In the genomic region with DNA sequence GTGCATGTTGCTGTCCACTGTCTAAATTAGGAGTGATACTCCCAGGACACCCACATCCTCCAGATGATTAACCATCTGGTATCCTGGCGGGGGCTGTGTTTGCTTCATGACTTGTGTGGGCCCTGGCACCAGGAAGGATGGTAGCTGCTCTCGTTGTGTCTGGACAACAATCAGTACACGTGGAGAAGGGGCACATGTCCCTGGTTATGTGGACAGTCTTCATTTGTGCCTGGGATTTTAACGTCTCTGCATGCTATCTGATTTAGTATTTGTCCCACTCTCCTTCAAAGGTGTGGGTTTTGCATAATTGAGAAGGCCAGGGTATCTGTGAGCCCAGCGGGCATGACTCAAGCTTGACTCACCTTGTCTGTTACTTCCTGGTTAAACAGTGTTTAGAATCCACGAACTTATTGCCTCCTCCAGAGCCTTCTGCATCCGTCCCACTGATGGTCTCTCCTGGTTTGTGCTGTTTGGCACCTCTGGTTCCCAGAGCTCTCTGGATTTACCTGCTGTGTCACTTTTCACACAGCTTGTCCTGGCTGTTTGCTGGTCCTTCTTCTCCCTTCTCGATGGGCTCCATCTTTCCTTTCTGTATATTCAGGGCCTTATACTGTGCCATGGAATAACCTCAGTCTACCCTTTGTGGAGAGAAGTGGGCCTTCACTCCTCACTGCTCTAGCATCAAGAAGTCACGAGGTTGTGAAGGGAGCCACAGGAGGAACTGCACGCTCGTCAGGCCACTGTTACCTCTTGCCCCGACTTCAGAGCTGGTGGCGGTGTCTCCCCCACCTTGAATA, we compare ENCODE assay signal across 10 cellular contexts. TPM values are rescaled to one million over a fixed set of nuclear protein-coding genes. Genes with fewer than 3 reads are reported as not detected.
DNase-seq lines count a peak whose midpoint lies in the region; TF ChIP-seq lines count a peak whose summit lies in the region.
"Had no signal": no experiment of that assay in that cellular context is flagged by ENCODE, and none has a peak within 500 bp of the region (broad histone marks: within the 10 kb centered on the region; RNA-seq: fewer than 3 reads in every experiment).

No MANE protein-coding gene starts in this region.

- peaks cover 0 to 21% (median 6%) of the 10 kb centered on the region in 6 donors for H3K4me1 ChIP-seq in spleen

- no peaks in the 10 kb centered on the region for H3K9me3 ChIP-seq in spleen

- H3K36me3 ChIP-seq in spleen, result no peaks in the 10 kb centered on the region
- H3K36me3 ChIP-seq: cardiac muscle cell had no signal

- peak overlapping the region in 45 of 59 donors; percentile 4 to 79 (median 53) for H3K27ac ChIP-seq in dorsolateral prefrontal cortex
- no peak overlapping the region for H3K27ac ChIP-seq in spleen
- H3K27ac ChIP-seq: cardiac muscle cell had no signal

- peak; percentile 30 for DNase-seq in activated CD8-positive, alpha-beta memory T cell treated with anti-CD3 and anti-CD28 coated beads for 24 hours
- no peak for DNase-seq in activated CD8-positive, alpha-beta memory T cell treated with anti-CD3 and anti-CD28 coated beads, Interleukin-2, amount 50 U/mL, for 48 hours
- DNase-seq in NCI-H1048 (lab: John Stamatoyannopoulos, UW), result peak; percentile 37
- peak in 3 of 10 donors; percentile 63 to 66 (median 66) for DNase-seq in dorsolateral prefrontal cortex
- peak; percentile 32 for DNase-seq in spleen
- DNase-seq in RPMI8226, result no peak
- DNase-seq in mucosa of gallbladder (ENCODE audit: low spot score), result no peak
- DNase-seq in NCI-H2107 treated with DMSO at 0.1 percent for 48 hours (lab: John Stamatoyannopoulos, UW; ENCODE audit: unreplicated experiment), result no peak
- DNase-seq: C1 segment of cervical spinal cord had no signal

- H3K27me3 ChIP-seq in dorsolateral prefrontal cortex, result no peaks in the 10 kb centered on the region
- H3K27me3 ChIP-seq in spleen (replicated peaks in 1 of 7), result peaks cover 0 to 14% (median 0%) of the 10 kb centered on the region in 7 donors
- H3K27me3 ChIP-seq: cardiac muscle cell had no signal

- no peak for TF ChIP-seq CTCF in dorsolateral prefrontal cortex (IDR thresholded peaks at IDR 0.05 in 54 of 56, conservative IDR thresholded peaks at IDR 0.05 in 2 of 56; ENCODE audit: low read depth in 1 of 56, partially characterized antibody in 56 of 56)
- no peak for TF ChIP-seq CTCF in spleen (IDR thresholded peaks at IDR 0.05 in 8 of 11, conservative IDR thresholded peaks at IDR 0.05 in 3 of 11)

- H3K4me3 ChIP-seq in dorsolateral prefrontal cortex (no peak overlapping the region), spleen (no peak overlapping the region)
- H3K4me3 ChIP-seq: cardiac muscle cell had no signal

- intact Hi-C loops in dorsolateral prefrontal cortex (cut with DNase I), result no loop called here
- intact Hi-C loops in spleen (cut with DNase I; ENCODE audit: low total_unique reads), result no loop called here

- TF ChIP-seq POLR2A in spleen (IDR thresholded peaks at IDR 0.05), result no peak

- 66 to 90% (median 75%) methylated on average over 13 of the region's 13 CpGs for WGBS in spleen, 5 donors

RNA-seq across cellular contexts. Expression of gene ARNT2, which starts 32.5 kb away (rescaled TPM):
- 100 to 1,000 TPM; 153 to 379 (median 242) TPM for total RNA-seq in dorsolateral prefrontal cortex
- total RNA-seq in spleen, result 10 to 100 TPM in 5 of 7 donors, 1 to 10 TPM in 2; 5.0 to 12.3 (median 11.2) TPM
- polyA plus RNA-seq in spleen, result 1 to 10 TPM; 1.9 to 2.4 (median 1.9) TPM
- total RNA-seq in mucosa of gallbladder, result 6.6 TPM

Comparison
In these comparisons a context has a peak if more than half of its experiments do, and no peak if none do; other contexts are left out.
1. DNase-seq: peak in activated CD8-positive, alpha-beta memory T cell treated with anti-CD3 and anti-CD28 coated beads for 24 hours (single experiment), NCI-H1048 (single experiment) and spleen (single experiment); none in activated CD8-positive, alpha-beta memory T cell treated with anti-CD3 and anti-CD28 coated beads, Interleukin-2, amount 50 U/mL, for 48 hours (single experiment), RPMI8226 (single experiment), mucosa of gallbladder (single experiment) and NCI-H2107 treated with DMSO at 0.1 percent for 48 hours (single experiment).
2. H3K27ac ChIP-seq: peak in dorsolateral prefrontal cortex (45 of 59); none in spleen (0 of 8).
3. RNA of gene ARNT2, which starts 32.5 kb away (total RNA-seq): 153 to 379 TPM in dorsolateral prefrontal cortex; 5.0 to 12.3 TPM in spleen and 6.6 TPM in mucosa of gallbladder (single experiment); every median in the first group is over 10 times any median in the second.